In the genomic region with DNA sequence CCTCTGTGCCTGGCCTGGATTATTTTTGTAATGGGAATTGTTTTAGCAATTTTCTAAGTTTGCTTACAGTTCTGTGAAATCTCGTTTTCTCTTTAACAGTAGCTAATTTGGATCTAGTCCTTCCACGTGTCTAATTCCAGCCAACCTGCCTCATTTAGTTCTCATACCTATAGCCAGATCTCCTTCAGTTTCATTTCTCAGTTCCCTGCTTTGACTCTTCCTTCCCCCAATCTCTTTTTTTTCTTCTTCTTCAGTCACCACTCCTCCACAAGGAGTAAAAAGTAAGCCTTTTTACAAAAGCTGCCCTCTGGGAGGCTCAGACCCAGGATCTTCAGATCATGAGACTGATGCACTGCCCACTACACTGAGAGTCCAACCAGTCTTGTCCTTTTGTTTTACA, we compare ENCODE assay signal across 11 cellular contexts. TPM values are rescaled to one million over a fixed set of nuclear protein-coding genes. Genes with fewer than 3 reads are reported as not detected.
A peak's percentile ranks its signal among the peaks of the same experiment; 100 is the strongest.
DNase-seq lines count a peak whose midpoint lies in the region; ATAC-seq, FAIRE-seq and TF ChIP-seq lines count a peak whose summit lies in the region.
"Had no signal": no experiment of that assay in that cellular context is flagged by ENCODE, and none has a peak within 500 bp of the region (broad histone marks: within the 10 kb centered on the region; RNA-seq: fewer than 3 reads in every experiment).

No MANE protein-coding gene starts in this region.

- H3K9me3 Mint-ChIP-seq in glutamatergic neuron (ENCODE audit: unreplicated experiment): peaks cover 8% of the 10 kb centered on the region

- no peak overlapping the region for H2AK5ac ChIP-seq in trophoblast cell (ENCODE audit: low read length)

- H3K27me3 Mint-ChIP-seq in T-helper 17 cell (no peaks in the 10 kb centered on the region), glutamatergic neuron (ENCODE audit: unreplicated experiment) (peaks cover 13% of the 10 kb centered on the region)

- H3K36me3 ChIP-seq in sigmoid colon (peaks cover 0 to 20% (median 3%) of the 10 kb centered on the region in 4 donors), trophoblast cell (ENCODE audit: control insufficient read depth in 1 of 2, insufficient read depth in 2 of 2, low read length in 2 of 2) (peaks cover 33 to 43% of the 10 kb centered on the region in 2 experiments)

- H3K79me1 ChIP-seq in trophoblast cell (ENCODE audit: low read length): peaks cover 7% of the 10 kb centered on the region

- no peak overlapping the region for H4K91ac ChIP-seq in trophoblast cell (ENCODE audit: low read depth, low read length)

- no peak overlapping the region for H3K9ac ChIP-seq in trophoblast cell (ENCODE audit: low read length)

- H4K8ac ChIP-seq in trophoblast cell (ENCODE audit: low read depth, low read length): no peak overlapping the region

- peaks cover 32% of the 10 kb centered on the region for H3K4me1 Mint-ChIP-seq in T-helper 17 cell
- peaks cover 21% of the 10 kb centered on the region for H3K4me1 Mint-ChIP-seq in glutamatergic neuron (ENCODE audit: low read depth, unreplicated experiment)

- H3K9me3 ChIP-seq in A549 (no peaks in the 10 kb centered on the region), T-helper 17 cell (ENCODE audit: control insufficient read depth, low read length, poor library complexity, severe bottlenecking) (no peaks in the 10 kb centered on the region), sigmoid colon (no peaks in the 10 kb centered on the region), trophoblast cell (ENCODE audit: insufficient read depth, low read depth, low read length) (peaks cover 3% of the 10 kb centered on the region)

- no peak overlapping the region for H2BK12ac ChIP-seq in trophoblast cell (ENCODE audit: low read length)

- intact Hi-C loops in sigmoid colon (cut with DNase I): loop anchor here (5.0 to 10.0 kb wide), 6 partner anchors 190 to 887 kb away; a partner anchor contains a TSS

- TF ChIP-seq CTCF in A549 (IDR thresholded peaks at IDR 0.05) (no peak), GM12865 (IDR thresholded peaks at IDR 0.05; ENCODE audit: insufficient read depth, low read depth, low read length, missing control alignments) (no peak), glutamatergic neuron (IDR thresholded peaks at IDR 0.05; ENCODE audit: partially characterized antibody, unreplicated experiment) (no peak), sigmoid colon (IDR thresholded peaks at IDR 0.05) (no peak)

- peaks cover 7% of the 10 kb centered on the region for H3K79me2 ChIP-seq in trophoblast cell (ENCODE audit: control insufficient read depth, insufficient read depth, low read length, poor library complexity)

- DNase-seq in A549 (ENCODE audit: low read depth in 1 of 2, low spot score in 1 of 2) (no peak), GM12865 (ENCODE audit: low read depth) (peak; percentile 41), T-helper 17 cell (no peak), glutamatergic neuron (no peak), sigmoid colon (no peak), trophoblast cell (no peak)
- DNase-seq: NCI-H524, WERI-Rb-1 had no signal

- no peak overlapping the region for H3K18ac ChIP-seq in trophoblast cell (ENCODE audit: low read length)

- H3K27ac Mint-ChIP-seq in T-helper 17 cell: peak overlapping the region; percentile 95
- peak overlapping the region; percentile 16 for H3K27ac Mint-ChIP-seq in glutamatergic neuron (ENCODE audit: unreplicated experiment)

- H3K4me1 ChIP-seq in A549 (peaks cover 16% of the 10 kb centered on the region; the same call in 2 of the 3 replicates), sigmoid colon (peaks cover 0 to 31% (median 26%) of the 10 kb centered on the region in 4 donors), trophoblast cell (ENCODE audit: control insufficient read depth in 1 of 2, insufficient read depth in 2 of 2, low read length in 2 of 2) (peaks cover 5 to 10% of the 10 kb centered on the region in 2 experiments)

- H2BK5ac ChIP-seq in trophoblast cell (ENCODE audit: low read depth, low read length, poor library complexity): no peak overlapping the region

- no peak overlapping the region for H3K4ac ChIP-seq in trophoblast cell (ENCODE audit: low read depth, low read length)

- no peak for TF ChIP-seq EP300 in A549 (IDR thresholded peaks at IDR 0.05)
- TF ChIP-seq EP300 in sigmoid colon (IDR thresholded peaks at IDR 0.05): no peak

- no peak overlapping the region for H2AFZ ChIP-seq in trophoblast cell (ENCODE audit: insufficient read depth, low read length, poor library complexity)

- CTCF ChIA-PET in A549 (lab: Yijun Ruan, JAX): interaction anchor here (1.1 to 19.0 kb wide), 9 partner anchors 8 to 556 kb away, joined by 3 to 553 read pairs (median 5); a partner anchor contains a TSS

- H3K4me3 ChIP-seq in A549 (peak overlapping the region; percentile 93; the same call in 2 of the 3 replicates), GM12865 (ENCODE audit: low read depth, low read length) (peak overlapping the region; percentile 86), sigmoid colon (no peak overlapping the region), trophoblast cell (ENCODE audit: low read depth, low read length) (no peak overlapping the region)

- no peak for FAIRE-seq in A549 (lab: Jason Lieb, UNC)
- FAIRE-seq: frontal cortex had no signal

- POLR2A ChIA-PET in A549 (lab: Yijun Ruan, JAX): interaction anchor here (1.1 kb wide), 1 partner anchor 10 kb away, joined by 6 read pairs; a partner anchor contains a TSS

- H3K36me3 Mint-ChIP-seq in T-helper 17 cell (ENCODE audit: low read depth) (no peaks in the 10 kb centered on the region), glutamatergic neuron (ENCODE audit: unreplicated experiment) (no peaks in the 10 kb centered on the region)

- no peak overlapping the region for H3K14ac ChIP-seq in trophoblast cell (ENCODE audit: low read length)

- no peak for TF ChIP-seq RAD21 in A549 (conservative IDR thresholded peaks at IDR 0.05 in 1 of 2, IDR thresholded peaks at IDR 0.05 in 1 of 2)

- WGBS in A549 (ENCODE audit: missing lambda C conversion rate): 35% methylated on average over 2 of the region's 2 CpGs
- WGBS in sigmoid colon, 2 donors: 37 to 47% methylated on average over 2 of the region's 2 CpGs
- WGBS in trophoblast cell (ENCODE audit: extremely low coverage, insufficient coverage, insufficient read length): no CpG with 5 or more reads among the region's 2 CpGs

- no peak for ATAC-seq in A549
- no peak for ATAC-seq in T-helper 17 cell
- ATAC-seq in HG02798 (IDR thresholded peaks at IDR 0.05; ENCODE audit: poor library complexity, unreplicated experiment): no peak
- no peak for ATAC-seq in GM21576 (IDR thresholded peaks at IDR 0.05; ENCODE audit: unreplicated experiment)

- H3K27ac ChIP-seq in A549 (peak overlapping the region in 1 of 2 experiments; percentile 98; a peak in 3 of 6 replicates), sigmoid colon (peak overlapping the region in 2 of 4 donors; percentile 93 to 98), trophoblast cell (ENCODE audit: low read depth, low read length) (no peak overlapping the region)
- H3K27ac ChIP-seq: WERI-Rb-1 had no signal

- no peak overlapping the region for H2BK120ac ChIP-seq in trophoblast cell (ENCODE audit: insufficient read depth, low read length, poor library complexity)

- H3K4me3 Mint-ChIP-seq in T-helper 17 cell: peak overlapping the region; percentile 70
- H3K4me3 Mint-ChIP-seq in glutamatergic neuron (ENCODE audit: unreplicated experiment): peak overlapping the region; percentile 87

- H3K27me3 ChIP-seq in sigmoid colon (no peaks in the 10 kb centered on the region), trophoblast cell (ENCODE audit: insufficient read depth, low read length) (no peaks in the 10 kb centered on the region)

- TF ChIP-seq POLR2A in A549 (IDR thresholded peaks at IDR 0.05; ENCODE audit: low read length) (no peak), sigmoid colon (IDR thresholded peaks at IDR 0.05) (no peak)

- no peak overlapping the region for H3K23ac ChIP-seq in trophoblast cell (ENCODE audit: low read length)

- peak overlapping the region; percentile 99 for H3K4me2 ChIP-seq in A549
- H3K4me2 ChIP-seq in trophoblast cell (ENCODE audit: low read length): no peak overlapping the region

- H4K12ac ChIP-seq in trophoblast cell (ENCODE audit: low read depth, low read length): no peak overlapping the region

RNA-seq across cellular contexts. Expression of a gene that starts 1.4 kb away (rescaled TPM):
- polyA plus RNA-seq in A549 (2011; rRNA removed) (8.1 and 15.3 TPM in 2 replicates), A549 (2017; fragmentation: RNase III; extraction: RNeasy Plus Mini Kit Qiagen cat#74134 plus additional on column Dnase treatment) (21.0 to 24.0 TPM (median 23.9 TPM) in 3 replicates), sigmoid colon (10 to 100 TPM; 19.2 to 35.4 (median 22.0) TPM)
- polyA plus RNA-seq in A549 (2012; cell fraction: cytosol; rRNA removed): 15.3 and 16.9 TPM in 2 replicates
- polyA plus RNA-seq in A549 (2012; cell fraction: nucleus; rRNA removed): 20.6 and 26.5 TPM in 2 replicates
- 12.2 and 12.5 TPM in 2 replicates for polyA minus RNA-seq in A549 (2011; rRNA and poly(A)+ RNA removed)
- total RNA-seq in T-helper 17 cell (10 to 100 TPM in 1 of 2 donors, 1 to 10 TPM in 1; 10.0 to 13.6 TPM), glutamatergic neuron (ENCODE audit: unreplicated experiment) (19.3 TPM), sigmoid colon (10 to 100 TPM in 3 of 4 donors, 1 to 10 TPM in 1; 8.9 to 30.6 (median 19.4) TPM)
- polyA plus RNA-seq in trophoblast cell (2013): 2.4 and 2.5 TPM in 2 replicates

RNA-seq across cellular contexts. Expression of a gene that starts 6.0 kb away (rescaled TPM):
- polyA plus RNA-seq in A549 (2011; rRNA removed): 0.34 and 0.66 TPM in 2 replicates
- 0.12 and 0.19 TPM in 2 replicates for polyA plus RNA-seq in A549 (2012; cell fraction: cytosol; rRNA removed)
- 0.42 TPM in 2 replicates for polyA plus RNA-seq in A549 (2012; cell fraction: nucleus; rRNA removed)
- polyA plus RNA-seq in A549 (2017; fragmentation: RNase III; extraction: RNeasy Plus Mini Kit Qiagen cat#74134 plus additional on column Dnase treatment): 0.88 to 1.3 TPM (median 1.1 TPM) in 3 replicates
- polyA minus RNA-seq in A549 (2011; rRNA and poly(A)+ RNA removed): 0.79 and 1.5 TPM in 2 replicates
- total RNA-seq in T-helper 17 cell: under 1 TPM; 0.16 to 0.27 TPM
- 39.1 TPM for total RNA-seq in glutamatergic neuron (ENCODE audit: unreplicated experiment)
- 1 to 10 TPM in 2 of 4 donors, under 1 TPM in 2; 0.33 to 1.9 (median 0.98) TPM for total RNA-seq in sigmoid colon
- under 1 TPM in 2 of 3 donors, not detected in 1; under 0.01 to 0.57 TPM for polyA plus RNA-seq in sigmoid colon
- 1.1 and 1.2 TPM in 2 replicates for polyA plus RNA-seq in trophoblast cell (2013)

RNA-seq across cellular contexts. Expression of a gene that starts 10.1 kb away (rescaled TPM):
- 83.7 and 122 TPM in 2 replicates for polyA plus RNA-seq in A549 (2011; rRNA removed)
- polyA plus RNA-seq in A549 (2012; cell fraction: cytosol; rRNA removed): 110 and 119 TPM in 2 replicates
- 819 and 947 TPM in 2 replicates for polyA plus RNA-seq in A549 (2012; cell fraction: nucleus; rRNA removed)
- polyA plus RNA-seq in A549 (2017; fragmentation: RNase III; extraction: RNeasy Plus Mini Kit Qiagen cat#74134 plus additional on column Dnase treatment): 60.3 to 83.9 TPM (median 80.6 TPM) in 3 replicates
- polyA minus RNA-seq in A549 (2011; rRNA and poly(A)+ RNA removed): 151 and 171 TPM in 2 replicates
- 100 to 1,000 TPM; 268 to 313 TPM for total RNA-seq in T-helper 17 cell
- total RNA-seq in glutamatergic neuron (ENCODE audit: unreplicated experiment): 105 TPM
- 10 to 100 TPM; 16.4 to 37.1 (median 26.3) TPM for total RNA-seq in sigmoid colon
- polyA plus RNA-seq in sigmoid colon: 100 to 1,000 TPM in 1 of 3 donors, 10 to 100 TPM in 2; 33.0 to 124 (median 41.6) TPM
- polyA plus RNA-seq in trophoblast cell (2013): 91.9 and 92.6 TPM in 2 replicates

RNA-seq across cellular contexts. Expression of a gene that starts 21.1 kb away (rescaled TPM):
- polyA plus RNA-seq in A549 (2011; rRNA removed): 0.03 and 0.05 TPM in 2 replicates
- polyA plus RNA-seq in A549 (2012; cell fraction: cytosol; rRNA removed): 0.01 and 0.03 TPM in 2 replicates
- polyA plus RNA-seq in A549 (2012; cell fraction: nucleus; rRNA removed): 0.06 and 0.11 TPM in 2 replicates
- 0.03 TPM in 1 of 3 replicates, not detected in the others for polyA plus RNA-seq in A549 (2017; fragmentation: RNase III; extraction: RNeasy Plus Mini Kit Qiagen cat#74134 plus additional on column Dnase treatment)
- 0.04 and 0.10 TPM in 2 replicates for polyA minus RNA-seq in A549 (2011; rRNA and poly(A)+ RNA removed)
- not detected for total RNA-seq in T-helper 17 cell
- total RNA-seq in glutamatergic neuron (ENCODE audit: unreplicated experiment): 52.7 TPM
- total RNA-seq in sigmoid colon: 1 to 10 TPM in 3 of 4 donors, under 1 TPM in 1; 0.82 to 3.0 (median 2.1) TPM
- 1 to 10 TPM in 1 of 3 donors, under 1 TPM in 1, not detected in 1; 0.60 to 1.5 TPM for polyA plus RNA-seq in sigmoid colon
- polyA plus RNA-seq in trophoblast cell (2013): 0.03 TPM in 1 of 2 replicates, not detected in the other

Comparison
In these comparisons a context has a peak if more than half of its experiments do, and no peak if none do; other contexts are left out.
1. H3K4me3 ChIP-seq: peak in A549 (single experiment) and GM12865 (single experiment); none in sigmoid colon (0 of 4) and trophoblast cell (single experiment).
2. RNA of a gene that starts 6.0 kb away (total RNA-seq): 39.1 TPM in glutamatergic neuron (single experiment); 0.33 to 1.9 TPM in sigmoid colon and 0.16 to 0.27 TPM in T-helper 17 cell; every median in the first group is over 10 times any median in the second.